In the genomic region with DNA sequence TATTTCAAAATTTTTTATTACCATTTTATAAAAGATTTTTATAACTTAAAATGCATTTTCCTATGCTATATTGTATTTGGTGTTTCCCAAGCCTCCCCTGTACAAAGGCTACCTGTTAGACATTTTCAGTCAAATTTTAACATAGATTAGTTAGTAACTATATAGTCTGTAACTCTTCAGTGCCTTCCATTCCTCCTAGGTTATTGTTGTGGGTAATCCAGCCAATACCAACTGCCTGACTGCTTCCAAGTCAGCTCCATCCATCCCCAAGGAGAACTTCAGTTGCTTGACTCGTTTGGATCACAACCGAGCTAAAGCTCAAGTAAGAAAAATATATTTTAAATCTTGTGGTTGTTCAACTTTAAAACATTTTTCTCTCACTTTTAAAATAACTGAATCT, we compare ENCODE assay signal across 32 cellular contexts.
"Had no signal": no experiment of that assay in that cellular context is flagged by ENCODE, and none has a peak within 500 bp of the region (broad histone marks: within the 10 kb centered on the region; RNA-seq: fewer than 3 reads in every experiment).

No MANE protein-coding gene starts in this region.

- H3K27me3 ChIP-seq: adrenal gland, body of pancreas, brain microvascular endothelial cell, breast epithelium had no signal

- H3K9me3 ChIP-seq: adrenal gland, body of pancreas, breast epithelium had no signal

- H3K4me3 ChIP-seq: adrenal gland, body of pancreas, breast epithelium had no signal

- H3K4me1 ChIP-seq: breast epithelium had no signal

- ATAC-seq: activated CD8-positive, alpha-beta T cell treated with anti-CD3 and anti-CD28 coated beads for 36 hours; activated naive CD4-positive, alpha-beta T cell treated with anti-CD3 and anti-CD28 coated beads, Interleukin-2, amount 50 U/mL, for 72 hours; activated T-cell treated with anti-CD3 and anti-CD28 coated beads, Interleukin-2, amount 50 U/mL, for 4 hours; activated T-cell treated with anti-CD3 and anti-CD28 coated beads, Interleukin-2, amount 50 U/mL, for 72 hours; activated T-helper 17 cell treated with anti-CD3 and anti-CD28 coated beads, Interleukin-2, amount 50 U/mL, for 72 hours; body of pancreas had no signal

- DNase-seq: activated B cell treated with CpG ODN at 0.5 μM for 24 hours; activated CD4-positive, alpha-beta memory T cell treated with anti-CD3 and anti-CD28 coated beads for 36 hours; activated CD4-positive, alpha-beta T cell treated with anti-CD3 and anti-CD28 coated beads for 48 hours; activated CD4-positive, alpha-beta T cell treated with anti-CD3 and anti-CD28 coated beads, Interleukin-2, amount 50 U/mL, for 1 hour; activated CD4-positive, alpha-beta T cell treated with anti-CD3 and anti-CD28 coated beads, Interleukin-2, amount 50 U/mL, for 4 hours; activated CD4-positive, CD25-positive, alpha-beta regulatory T cell treated with anti-CD3 and anti-CD28 coated beads, Interleukin-2, amount 50 U/mL, for 72 hours; activated CD8-positive, alpha-beta memory T cell treated with anti-CD3 and anti-CD28 coated beads, Interleukin-2, amount 50 U/mL, for 4 hours; activated CD8-positive, alpha-beta T cell treated with anti-CD3 and anti-CD28 coated beads for 36 hours; activated effector memory CD4-positive, alpha-beta T cell treated with anti-CD3 and anti-CD28 coated beads, Interleukin-2, amount 50 U/mL, for 16 hours; activated gamma-delta T cell treated with Interleukin-2 at 50 U/mL for 16 hours; activated naive CD4-positive, alpha-beta T cell; activated naive CD4-positive, alpha-beta T cell treated with anti-CD3 and anti-CD28 coated beads for 36 hours; activated naive CD4-positive, alpha-beta T cell treated with anti-CD3 and anti-CD28 coated beads, Interleukin-2, amount 50 U/mL, for 16 hours; activated naive CD8-positive, alpha-beta T cell treated with anti-CD3 and anti-CD28 coated beads for 36 hours; activated T-cell treated with anti-CD3 and anti-CD28 coated beads for 4 hours; activated T-cell treated with anti-CD3 and anti-CD28 coated beads, Interleukin-2, amount 50 U/mL, for 1 hour; activated T-cell treated with anti-CD3 and anti-CD28 coated beads, Interleukin-2, amount 50 U/mL, for 4 hours; activated T-cell treated with anti-CD3 and anti-CD28 coated beads, Interleukin-2, amount 50 U/mL, for 72 hours; adrenal gland; amniotic stem cell; aorta; body of pancreas; brain microvascular endothelial cell; caudate nucleus; cerebellar nuclear complex; T-helper 1 cell; T-helper 2 cell; T-helper 9 cell had no signal

- H3K27ac ChIP-seq: adrenal gland, body of pancreas, brain microvascular endothelial cell, breast epithelium, VCaP had no signal
